Comparison of ENCODE assay signal across 14 cellular contexts in genomic region chr20:10219993-10220750, GRCh38. TPM values are rescaled to one million over a fixed set of nuclear protein-coding genes. Genes with fewer than 3 reads are reported as not detected.
DNase-seq lines count a peak whose midpoint lies in the region; ATAC-seq and TF ChIP-seq lines count a peak whose summit lies in the region.
"Had no signal": no experiment of that assay in that cellular context is flagged by ENCODE, and none has a peak within 500 bp of the region (broad histone marks: within the 10 kb centered on the region; RNA-seq: fewer than 3 reads in every experiment).

No MANE protein-coding gene starts in this region.

- H3K27ac ChIP-seq in GM23248: no peak overlapping the region
- H3K27ac ChIP-seq: cardiac muscle cell, epithelial cell of prostate, lower lobe of right lung had no signal

- no peaks in the 10 kb centered on the region for H3K79me2 ChIP-seq in GM23248 (ENCODE audit: insufficient read depth)

- no peak for TF ChIP-seq CTCF in BE2C (IDR thresholded peaks at IDR 0.05; ENCODE audit: low read depth, low read length)

- H3F3A ChIP-seq in GM23248 (ENCODE audit: insufficient read depth): no peaks in the 10 kb centered on the region

- H3K4me1 ChIP-seq in BE2C (peaks cover under 1% of the 10 kb centered on the region; the same call in 1 of the 2 replicates), neuron (ENCODE audit: insufficient read depth, low read length) (peaks cover 16% of the 10 kb centered on the region), GM23248 (ENCODE audit: insufficient read depth) (no peaks in the 10 kb centered on the region)

- H3K36me3 ChIP-seq in BE2C: no peaks in the 10 kb centered on the region
- H3K36me3 ChIP-seq in neuron (ENCODE audit: insufficient read depth, low read length): no peaks in the 10 kb centered on the region
- H3K36me3 ChIP-seq in GM23248 (ENCODE audit: low read depth): no peaks in the 10 kb centered on the region
- H3K36me3 ChIP-seq: cardiac muscle cell, lower lobe of right lung had no signal

- H3K9me3 ChIP-seq in BE2C: no peaks in the 10 kb centered on the region
- H3K9me3 ChIP-seq in neuron (ENCODE audit: low read length): no peaks in the 10 kb centered on the region
- no peaks in the 10 kb centered on the region for H3K9me3 ChIP-seq in GM23248 (ENCODE audit: low read depth)
- H3K9me3 ChIP-seq: lower lobe of right lung had no signal

- no peak overlapping the region for H3K9ac ChIP-seq in GM23248

- in situ Hi-C loops in GM23248 (cut with MboI) (no loop called here), KBM-7 (cut with MboI; ENCODE audit: low pct_unique_long_range_greater_than_20kb, low sequenced_read_pairs) (no loop called here)

- no peaks in the 10 kb centered on the region for H4K20me1 ChIP-seq in GM23248 (ENCODE audit: insufficient read depth)

- no peak for ATAC-seq in GM18498 (IDR thresholded peaks at IDR 0.05; ENCODE audit: unreplicated experiment)
- ATAC-seq: stimulated activated memory B cell treated with anti-CD40 and anti-IgM and Interleukin-4, amounts not matched to agents 10 μg/mL and 1 μg/mL and 100 μg/mL, for 72 hours had no signal

- H3K4me2 ChIP-seq in GM23248 (ENCODE audit: unreplicated experiment): no peak overlapping the region

- H3K4me3 ChIP-seq in BE2C (ENCODE audit: low read depth, low read length) (peak overlapping the region; percentile 98), neuron (ENCODE audit: low read length) (peak overlapping the region; percentile 73), GM23248 (no peak overlapping the region)

- no peaks in the 10 kb centered on the region for H3K9me2 ChIP-seq in GM23248 (ENCODE audit: insufficient read depth)

- DNase-seq in BE2C (no peak), RPMI7951 (ENCODE audit: low read depth) (peak; percentile 21), dermis blood vessel endothelial cell (peak; percentile 1), GM23248 (no peak), KBM-7 (no peak)
- DNase-seq: DMS79, NCI-H187 treated with DMSO at 0.1 percent for 48 hours had no signal

- H3K27me3 ChIP-seq in BE2C (no peaks in the 10 kb centered on the region), neuron (ENCODE audit: insufficient read depth, low read length) (peaks cover 11% of the 10 kb centered on the region), GM23248 (replicated peaks; ENCODE audit: insufficient read depth) (peaks cover 29% of the 10 kb centered on the region)

- 63 to 70% methylated on average over 4 of the region's 4 CpGs for whole genome bisulfite sequencing in GM23248 (ENCODE audit: low coverage in 1 of 2, low lambda C conversion rate in 2 of 2, missing lambda C conversion rate in 2 of 2), 2 experiments

- H2AFZ ChIP-seq in neuron (ENCODE audit: low read depth, low read length) (no peak overlapping the region), GM23248 (no peak overlapping the region)

RNA-seq across cellular contexts. Expression of gene SNAP25, which starts 1.5 kb away (rescaled TPM):
- 61.0 TPM for polyA plus RNA-seq in BE2C (2012; ENCODE audit: insufficient read depth, insufficient read length, low read depth)
- total RNA-seq in RPMI7951 (2014; rRNA removed; shearing (Covaris generic)): 31.3 and 42.7 TPM in 2 replicates
- 0.05 TPM in 1 of 2 replicates, not detected in the other for total RNA-seq in dermis blood vessel endothelial cell
- total RNA-seq in GM23248 (2014; rRNA removed; shearing (Covaris generic)): not detected in 2 replicates
- polyA plus RNA-seq in GM23248 (2016; fragmentation: Nextera tagmentation; extraction: Ambion mirVana): 0.09 TPM in 1 of 2 replicates, not detected in the other
- total RNA-seq: activated naive CD8-positive, alpha-beta T cell treated with anti-CD3 and anti-CD28 coated beads, Interleukin-2, amount 10 ng/mL, durations not matched to agents 7 days and 5 days had no signal

Comparison
In these comparisons a context has a peak if more than half of its experiments do, and no peak if none do; other contexts are left out.
1. DNase-seq: peak in RPMI7951 (single experiment) and dermis blood vessel endothelial cell (single experiment); none in BE2C (single experiment), GM23248 (single experiment) and KBM-7 (single experiment).
2. RNA of gene SNAP25, which starts 1.5 kb away (total RNA-seq): 31.3 to 42.7 TPM in RPMI7951; 0.05 TPM in dermis blood vessel endothelial cell and not detected in GM23248; every median in the first group is over 10 times any median in the second.